In the genomic region with DNA sequence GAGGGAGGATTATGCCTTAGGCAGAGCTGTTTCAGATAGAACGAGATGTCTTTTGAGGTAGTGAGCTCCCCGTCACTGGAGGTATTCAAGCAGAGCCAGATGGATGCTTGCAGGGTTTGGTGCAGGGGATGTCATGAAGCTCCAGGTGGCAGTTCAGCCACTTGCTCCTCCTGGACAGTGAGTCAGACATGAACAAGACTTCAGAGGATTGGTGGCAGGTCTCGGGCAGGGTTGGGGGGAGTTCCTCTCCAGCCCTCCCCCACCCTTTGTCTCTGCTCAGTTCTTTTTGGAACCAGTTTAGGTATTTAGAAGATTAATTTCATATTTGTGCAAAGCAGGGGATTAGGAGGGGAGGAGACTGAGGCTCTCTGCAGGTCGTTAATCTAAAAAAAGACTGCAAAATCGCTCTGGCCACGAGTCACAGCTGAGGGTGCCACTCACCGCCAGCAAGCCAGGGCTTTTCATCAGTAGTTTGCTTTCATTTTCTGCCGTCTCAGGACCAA, we compare ENCODE assay signal across 1 cellular context.
TF ChIP-seq lines count a peak whose summit lies in the region.

No MANE protein-coding gene starts in this region.

TF ChIP-seq in HCT116, 20 proteins besides CTCF, POLR2A, EP300 and RAD21 (continued from another document):
- TF ChIP-seq, protein P1, sequence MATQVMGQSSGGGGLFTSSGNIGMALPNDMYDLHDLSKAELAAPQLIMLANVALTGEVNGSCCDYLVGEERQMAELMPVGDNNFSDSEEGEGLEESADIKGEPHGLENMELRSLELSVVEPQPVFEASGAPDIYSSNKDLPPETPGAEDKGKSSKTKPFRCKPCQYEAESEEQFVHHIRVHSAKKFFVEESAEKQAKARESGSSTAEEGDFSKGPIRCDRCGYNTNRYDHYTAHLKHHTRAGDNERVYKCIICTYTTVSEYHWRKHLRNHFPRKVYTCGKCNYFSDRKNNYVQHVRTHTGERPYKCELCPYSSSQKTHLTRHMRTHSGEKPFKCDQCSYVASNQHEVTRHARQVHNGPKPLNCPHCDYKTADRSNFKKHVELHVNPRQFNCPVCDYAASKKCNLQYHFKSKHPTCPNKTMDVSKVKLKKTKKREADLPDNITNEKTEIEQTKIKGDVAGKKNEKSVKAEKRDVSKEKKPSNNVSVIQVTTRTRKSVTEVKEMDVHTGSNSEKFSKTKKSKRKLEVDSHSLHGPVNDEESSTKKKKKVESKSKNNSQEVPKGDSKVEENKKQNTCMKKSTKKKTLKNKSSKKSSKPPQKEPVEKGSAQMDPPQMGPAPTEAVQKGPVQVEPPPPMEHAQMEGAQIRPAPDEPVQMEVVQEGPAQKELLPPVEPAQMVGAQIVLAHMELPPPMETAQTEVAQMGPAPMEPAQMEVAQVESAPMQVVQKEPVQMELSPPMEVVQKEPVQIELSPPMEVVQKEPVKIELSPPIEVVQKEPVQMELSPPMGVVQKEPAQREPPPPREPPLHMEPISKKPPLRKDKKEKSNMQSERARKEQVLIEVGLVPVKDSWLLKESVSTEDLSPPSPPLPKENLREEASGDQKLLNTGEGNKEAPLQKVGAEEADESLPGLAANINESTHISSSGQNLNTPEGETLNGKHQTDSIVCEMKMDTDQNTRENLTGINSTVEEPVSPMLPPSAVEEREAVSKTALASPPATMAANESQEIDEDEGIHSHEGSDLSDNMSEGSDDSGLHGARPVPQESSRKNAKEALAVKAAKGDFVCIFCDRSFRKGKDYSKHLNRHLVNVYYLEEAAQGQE (IDR thresholded peaks at IDR 0.05; ENCODE audit: low read depth) = no peak
